18 cellular contexts compared by ENCODE assay signal in the genomic region with DNA sequence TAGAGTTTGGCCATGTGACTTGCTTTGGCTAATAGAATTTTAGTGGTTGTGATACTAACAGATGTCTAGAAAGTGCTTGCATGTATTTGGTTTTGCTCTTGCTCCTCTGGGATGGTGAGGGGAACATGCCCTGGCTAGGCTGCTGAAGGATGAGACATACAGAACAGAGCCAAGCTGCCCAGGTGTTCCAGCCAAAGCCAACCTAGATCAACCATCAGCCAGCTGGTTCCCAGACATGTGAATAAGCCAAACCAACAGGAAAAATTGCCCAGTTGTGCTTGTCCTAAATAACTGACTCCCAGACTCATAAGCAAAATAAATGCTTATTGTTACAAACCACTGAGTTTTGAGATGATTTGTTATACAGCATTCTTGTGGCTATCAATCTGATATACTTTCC.
"Had no signal": no experiment of that assay in that cellular context is flagged by ENCODE, and none has a peak within 500 bp of the region (broad histone marks: within the 10 kb centered on the region; RNA-seq: fewer than 3 reads in every experiment).

No MANE protein-coding gene starts in this region.

- H3K27ac Mint-ChIP-seq: naive thymus-derived CD8-positive, alpha-beta T cell; stimulated activated effector memory CD8-positive, alpha-beta T cell treated with anti-CD3 and anti-CD28 coated beads, Interleukin-12 subunit alpha, Interleukin-12 subunit beta, amount 100 ng/mL, for 72 hours; type B pancreatic cell had no signal

- H3K27me3 Mint-ChIP-seq: naive thymus-derived CD8-positive, alpha-beta T cell; type B pancreatic cell had no signal

- H3K9me3 Mint-ChIP-seq: stimulated activated effector memory CD8-positive, alpha-beta T cell treated with anti-CD3 and anti-CD28 coated beads, Interleukin-12 subunit alpha, Interleukin-12 subunit beta, amount 100 ng/mL, for 72 hours; type B pancreatic cell had no signal

- H3K4me3 Mint-ChIP-seq: naive thymus-derived CD8-positive, alpha-beta T cell; stimulated activated effector memory CD8-positive, alpha-beta T cell treated with anti-CD3 and anti-CD28 coated beads, Interleukin-12 subunit alpha, Interleukin-12 subunit beta, amount 100 ng/mL, for 72 hours; type B pancreatic cell had no signal

- ATAC-seq: gastrocnemius medialis; left lobe of liver; naive thymus-derived CD8-positive, alpha-beta T cell; psoas muscle; right cardiac atrium had no signal

- DNase-seq: effector CD4-positive, alpha-beta T cell; gastrocnemius medialis; head of caudate nucleus; mesenchymal stem cell; midbrain; naive thymus-derived CD8-positive, alpha-beta T cell; ovary; psoas muscle; right cardiac atrium; sigmoid colon; stimulated activated CD4-positive, alpha-beta T cell treated with anti-CD3 and anti-CD28 coated beads, Interleukin-2, amount 100 ng/mL, for 24 hours; stimulated activated CD4-positive, alpha-beta T cell treated with anti-CD3 and anti-CD28 coated beads, Interleukin-4, amount 100 ng/mL, for 24 hours; stimulated activated naive CD4-positive, alpha-beta T cell treated with Interleukin-2 at 50 U/mL for 16 hours; stomach; thyroid gland had no signal

- H3K36me3 Mint-ChIP-seq: stimulated activated effector memory CD8-positive, alpha-beta T cell treated with anti-CD3 and anti-CD28 coated beads, Interleukin-12 subunit alpha, Interleukin-12 subunit beta, amount 100 ng/mL, for 72 hours; type B pancreatic cell had no signal
